Comparison of ENCODE assay signal across 14 cellular contexts in genomic region chr2:59029058-59029457, GRCh38.
"Had no signal": no experiment of that assay in that cellular context is flagged by ENCODE, and none has a peak within 500 bp of the region (broad histone marks: within the 10 kb centered on the region; RNA-seq: fewer than 3 reads in every experiment).

No MANE protein-coding gene starts in this region.

- H3K4me3 ChIP-seq: lower lobe of right lung, tibial nerve had no signal

- H3K9me3 Mint-ChIP-seq: activated CD8-positive, alpha-beta T cell treated with anti-CD3 and anti-CD28 coated beads for 36 hours; activated T-cell treated with anti-CD3 and anti-CD28 coated beads, Interleukin-2, amount 50 U/mL, for 72 hours; mesothelial cell of epicardium; neural crest cell; T-cell had no signal

- H3K36me3 Mint-ChIP-seq: mesothelial cell of epicardium, T-cell had no signal

- H3K27me3 ChIP-seq: tibial nerve had no signal

- H3K27ac ChIP-seq: lower lobe of right lung, tibial nerve, VCaP had no signal

- H3K36me3 ChIP-seq: lower lobe of right lung, tibial nerve had no signal

- H3K27me3 Mint-ChIP-seq: activated CD4-positive, alpha-beta T cell treated with anti-CD3 and anti-CD28 coated beads for 36 hours had no signal

- DNase-seq: activated CD4-positive, alpha-beta T cell treated with anti-CD3 and anti-CD28 coated beads for 36 hours; activated CD8-positive, alpha-beta memory T cell treated with anti-CD3 and anti-CD28 coated beads, Interleukin-2, amount 50 U/mL, for 4 hours; activated CD8-positive, alpha-beta T cell treated with anti-CD3 and anti-CD28 coated beads for 36 hours; activated T-cell treated with anti-CD3 and anti-CD28 coated beads, Interleukin-2, amount 50 U/mL, for 72 hours; aorta; foreskin melanocyte; kidney; lower lobe of right lung; small intestine; T-cell had no signal

- H3K27ac Mint-ChIP-seq: activated CD4-positive, alpha-beta T cell treated with anti-CD3 and anti-CD28 coated beads for 36 hours; activated CD8-positive, alpha-beta T cell treated with anti-CD3 and anti-CD28 coated beads for 36 hours; activated T-cell treated with anti-CD3 and anti-CD28 coated beads, Interleukin-2, amount 50 U/mL, for 72 hours; mesothelial cell of epicardium; T-cell had no signal

- ATAC-seq: activated CD4-positive, alpha-beta T cell treated with anti-CD3 and anti-CD28 coated beads for 36 hours; activated CD8-positive, alpha-beta T cell treated with anti-CD3 and anti-CD28 coated beads for 36 hours; activated T-cell treated with anti-CD3 and anti-CD28 coated beads, Interleukin-2, amount 50 U/mL, for 72 hours; lower lobe of right lung; T-cell had no signal

- H3K4me3 Mint-ChIP-seq: activated CD4-positive, alpha-beta T cell treated with anti-CD3 and anti-CD28 coated beads for 36 hours; activated CD8-positive, alpha-beta T cell treated with anti-CD3 and anti-CD28 coated beads for 36 hours; activated T-cell treated with anti-CD3 and anti-CD28 coated beads, Interleukin-2, amount 50 U/mL, for 72 hours; mesothelial cell of epicardium; neural crest cell; T-cell had no signal

- H3K9me3 ChIP-seq: lower lobe of right lung, tibial nerve had no signal

- H3K4me1 ChIP-seq: lower lobe of right lung had no signal

- H3K4me1 Mint-ChIP-seq: activated CD4-positive, alpha-beta T cell treated with anti-CD3 and anti-CD28 coated beads for 36 hours; neural crest cell; T-cell had no signal
